1 cellular context compared by ENCODE assay signal in the genomic region with DNA sequence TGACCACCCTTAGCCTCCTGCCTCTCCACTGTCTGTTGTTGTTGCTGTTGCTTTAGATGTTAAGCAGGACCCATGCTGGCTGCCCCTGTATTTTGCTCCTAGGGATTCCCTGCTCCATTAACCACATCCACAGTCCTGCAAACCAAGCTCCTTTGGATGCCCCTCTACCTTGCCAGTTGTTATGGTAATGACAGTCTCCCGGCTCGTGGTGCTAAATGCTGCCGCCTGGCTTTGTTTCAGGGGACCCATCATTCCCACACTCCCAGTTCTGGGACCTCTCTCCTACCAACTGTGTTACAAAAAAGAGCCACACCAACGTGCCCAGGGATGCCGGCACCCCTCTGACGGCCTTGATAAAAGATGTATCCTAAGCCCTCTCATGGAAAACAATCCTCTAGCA.
TF ChIP-seq lines count a peak whose summit lies in the region.

No MANE protein-coding gene starts in this region.

TF ChIP-seq in H1, 55 proteins besides CTCF, POLR2A, EP300 and RAD21:
- TF ChIP-seq YY1 (IDR thresholded peaks at IDR 0.05; ENCODE audit: low read depth, low read length): peak; percentile 65; the same call in 1 of the 2 replicates
- TF ChIP-seq, protein P1, sequence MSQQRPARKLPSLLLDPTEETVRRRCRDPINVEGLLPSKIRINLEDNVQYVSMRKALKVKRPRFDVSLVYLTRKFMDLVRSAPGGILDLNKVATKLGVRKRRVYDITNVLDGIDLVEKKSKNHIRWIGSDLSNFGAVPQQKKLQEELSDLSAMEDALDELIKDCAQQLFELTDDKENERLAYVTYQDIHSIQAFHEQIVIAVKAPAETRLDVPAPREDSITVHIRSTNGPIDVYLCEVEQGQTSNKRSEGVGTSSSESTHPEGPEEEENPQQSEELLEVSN (IDR thresholded peaks at IDR 0.05): peak; percentile 22; the same call in 1 of the 2 replicates
- TF ChIP-seq KDM5A (IDR thresholded peaks at IDR 0.05; ENCODE audit: low read length): no peak
- TF ChIP-seq HDAC2 (IDR thresholded peaks at IDR 0.05; ENCODE audit: borderline replicate concordance in 1 of 2, low read depth in 2 of 2, low read length in 2 of 2): no peak; a peak in 1 of 4 replicates
- TF ChIP-seq, protein P2, sequence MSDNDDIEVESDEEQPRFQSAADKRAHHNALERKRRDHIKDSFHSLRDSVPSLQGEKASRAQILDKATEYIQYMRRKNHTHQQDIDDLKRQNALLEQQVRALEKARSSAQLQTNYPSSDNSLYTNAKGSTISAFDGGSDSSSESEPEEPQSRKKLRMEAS (IDR thresholded peaks at IDR 0.05): peak; percentile 56; the same call in 1 of the 2 replicates
